29 cellular contexts compared by ENCODE assay signal in genomic region chr5:29550523-29550922, GRCh38.
"Had no signal": no experiment of that assay in that cellular context is flagged by ENCODE, and none has a peak within 500 bp of the region (broad histone marks: within the 10 kb centered on the region; RNA-seq: fewer than 3 reads in every experiment).

No MANE protein-coding gene starts in this region.

- DNase-seq: activated CD4-positive, alpha-beta T cell treated with anti-CD3 and anti-CD28 coated beads, Interleukin-2, amount 10 ng/mL, durations not matched to agents 24 days and 14 days; activated CD4-positive, alpha-beta T cell treated with anti-CD3 and anti-CD28 coated beads, Interleukin-2, amount 50 U/mL, for 4 hours; activated CD8-positive, alpha-beta T cell treated with anti-CD3 and anti-CD28 coated beads for 36 hours; activated effector memory CD4-positive, alpha-beta T cell treated with anti-CD3 and anti-CD28 coated beads, Interleukin-2, amount 50 U/mL, for 16 hours; activated naive CD4-positive, alpha-beta T cell treated with Interleukin-2 at 50 U/mL for 16 hours; activated naive CD8-positive, alpha-beta T cell treated with anti-CD3 and anti-CD28 coated beads, Interleukin-2, amount 10 ng/mL, durations not matched to agents 7 days and 5 days; activated T-cell treated with anti-CD3 and anti-CD28 coated beads, Interleukin-2, amount 50 U/mL, for 1 hour; activated T-cell treated with anti-CD3 and anti-CD28 coated beads, Interleukin-2, amount 50 U/mL, for 72 hours; amygdala; Karpas-422; KBM-7; MG63; NCI-H1048; NCI-H1105 treated with DMSO at 0.1 percent for 48 hours; NCI-H1436; NCI-H1694; NCI-H1930; NCI-H2081 treated with DMSO at 0.1 percent for 48 hours; NCI-H226; NCI-H446 treated with DMSO at 0.1 percent for 48 hours; NCI-H524; NCI-H69; NCI-H82; SHP77 had no signal

- H3K27ac Mint-ChIP-seq: activated CD4-positive, alpha-beta T cell treated with anti-CD3 and anti-CD28 coated beads, Interleukin-2, amount 10 ng/mL, durations not matched to agents 24 days and 14 days; activated CD8-positive, alpha-beta T cell treated with anti-CD3 and anti-CD28 coated beads for 36 hours; activated naive CD4-positive, alpha-beta T cell treated with anti-CD3 and anti-CD28 coated beads, Interleukin-2, amount 50 U/mL, for 24 hours; activated naive CD8-positive, alpha-beta T cell treated with anti-CD3 and anti-CD28 coated beads, Interleukin-2, amount 10 ng/mL, durations not matched to agents 7 days and 5 days; activated T-cell treated with anti-CD3 and anti-CD28 coated beads, Interleukin-2, amount 50 U/mL, for 72 hours; activated T-helper 17 cell treated with anti-CD3 and anti-CD28 coated beads, Interleukin-2, amount 50 U/mL, for 72 hours had no signal

- ATAC-seq: activated CD8-positive, alpha-beta T cell treated with anti-CD3 and anti-CD28 coated beads for 36 hours; activated T-cell treated with anti-CD3 and anti-CD28 coated beads, Interleukin-2, amount 50 U/mL, for 72 hours; activated T-helper 17 cell treated with anti-CD3 and anti-CD28 coated beads, Interleukin-2, amount 50 U/mL, for 72 hours; Panc1 had no signal

- H3K4me3 ChIP-seq: ascending aorta, MG63, SJSA1 had no signal

- H3K36me3 ChIP-seq: ascending aorta, MG63, SJSA1 had no signal

- H3K27ac ChIP-seq: ascending aorta, SJSA1 had no signal

- H3K36me3 Mint-ChIP-seq: activated naive CD4-positive, alpha-beta T cell treated with anti-CD3 and anti-CD28 coated beads, Interleukin-2, amount 50 U/mL, for 24 hours; activated naive CD8-positive, alpha-beta T cell treated with anti-CD3 and anti-CD28 coated beads, Interleukin-2, amount 10 ng/mL, durations not matched to agents 7 days and 5 days had no signal

- H3K9me3 ChIP-seq: MG63, SJSA1 had no signal

- H3K4me3 Mint-ChIP-seq: activated CD4-positive, alpha-beta T cell treated with anti-CD3 and anti-CD28 coated beads, Interleukin-2, amount 10 ng/mL, durations not matched to agents 24 days and 14 days; activated CD8-positive, alpha-beta T cell treated with anti-CD3 and anti-CD28 coated beads for 36 hours; activated naive CD4-positive, alpha-beta T cell treated with anti-CD3 and anti-CD28 coated beads, Interleukin-2, amount 50 U/mL, for 24 hours; activated naive CD8-positive, alpha-beta T cell treated with anti-CD3 and anti-CD28 coated beads, Interleukin-2, amount 10 ng/mL, durations not matched to agents 7 days and 5 days; activated T-cell treated with anti-CD3 and anti-CD28 coated beads, Interleukin-2, amount 50 U/mL, for 72 hours; activated T-helper 17 cell treated with anti-CD3 and anti-CD28 coated beads, Interleukin-2, amount 50 U/mL, for 72 hours had no signal

- H3K27me3 Mint-ChIP-seq: activated CD4-positive, alpha-beta T cell treated with anti-CD3 and anti-CD28 coated beads, Interleukin-2, amount 10 ng/mL, durations not matched to agents 24 days and 14 days; activated CD8-positive, alpha-beta T cell treated with anti-CD3 and anti-CD28 coated beads for 36 hours; activated naive CD4-positive, alpha-beta T cell treated with anti-CD3 and anti-CD28 coated beads, Interleukin-2, amount 50 U/mL, for 24 hours; activated naive CD8-positive, alpha-beta T cell treated with anti-CD3 and anti-CD28 coated beads, Interleukin-2, amount 10 ng/mL, durations not matched to agents 7 days and 5 days; activated T-helper 17 cell treated with anti-CD3 and anti-CD28 coated beads, Interleukin-2, amount 50 U/mL, for 72 hours had no signal

- H3K4me1 ChIP-seq: ascending aorta, SJSA1 had no signal

- H3K4me1 Mint-ChIP-seq: activated CD4-positive, alpha-beta T cell treated with anti-CD3 and anti-CD28 coated beads, Interleukin-2, amount 10 ng/mL, durations not matched to agents 24 days and 14 days; activated naive CD4-positive, alpha-beta T cell treated with anti-CD3 and anti-CD28 coated beads, Interleukin-2, amount 50 U/mL, for 24 hours; activated naive CD8-positive, alpha-beta T cell treated with anti-CD3 and anti-CD28 coated beads, Interleukin-2, amount 10 ng/mL, durations not matched to agents 7 days and 5 days; activated T-helper 17 cell treated with anti-CD3 and anti-CD28 coated beads, Interleukin-2, amount 50 U/mL, for 72 hours had no signal

- H3K27me3 ChIP-seq: ascending aorta, MG63, SJSA1 had no signal
